2 cellular contexts compared by ENCODE assay signal in genomic region chrX:2406891-2407518, GRCh38.
TF ChIP-seq lines count a peak whose summit lies in the region.

No MANE protein-coding gene starts in this region.

TF ChIP-seq in IMR-90, 13 proteins besides CTCF, POLR2A, EP300 and RAD21:
- no peak for TF ChIP-seq FOS (IDR thresholded peaks at IDR 0.05; ENCODE audit: low read depth, low read length)
- TF ChIP-seq BHLHE40 (IDR thresholded peaks at IDR 0.05; ENCODE audit: low read depth, low read length): no peak
- no peak for TF ChIP-seq CEBPB (IDR thresholded peaks at IDR 0.05; ENCODE audit: low read depth, low read length)
- no peak for TF ChIP-seq SMC3 (IDR thresholded peaks at IDR 0.05; ENCODE audit: low read depth, low read length)
- TF ChIP-seq USF2 (IDR thresholded peaks at IDR 0.05; ENCODE audit: low read depth, low read length): no peak
- TF ChIP-seq ELK1 (IDR thresholded peaks at IDR 0.05; ENCODE audit: borderline replicate concordance, low read depth, low read length): no peak
- TF ChIP-seq RFX5 (IDR thresholded peaks at IDR 0.05; ENCODE audit: low read depth, low read length): no peak
- TF ChIP-seq MAZ (IDR thresholded peaks at IDR 0.05; ENCODE audit: borderline replicate concordance, low read depth, low read length): no peak
- no peak for TF ChIP-seq RCOR1 (IDR thresholded peaks at IDR 0.05; ENCODE audit: insufficient replicate concordance, low read length)
- no peak for TF ChIP-seq MAFK (IDR thresholded peaks at IDR 0.05; ENCODE audit: low read depth, low read length)
- TF ChIP-seq CHD1 (IDR thresholded peaks at IDR 0.05; ENCODE audit: low read depth, low read length): no peak
- no peak for TF ChIP-seq NFE2L2 (IDR thresholded peaks at IDR 0.05; ENCODE audit: low read depth, low read length)
- no peak for TF ChIP-seq MXI1 (IDR thresholded peaks at IDR 0.05; ENCODE audit: borderline replicate concordance, low read depth, low read length)

TF ChIP-seq in K562, 482 proteins besides CTCF, POLR2A, EP300 and RAD21:
- TF ChIP-seq FOXA3 (CRISPR knock-in tag; conservative IDR thresholded peaks at IDR 0.05 in 1 of 2, IDR thresholded peaks at IDR 0.05 in 1 of 2) (peak in 1 of 2 experiments; percentile 51; a peak in 1 of 4 replicates), MTA2 (IDR thresholded peaks at IDR 0.05; ENCODE audit: low read depth) (no peak), CBX1 (IDR thresholded peaks at IDR 0.05; ENCODE audit: low read depth) (0 out of 2 replicates have a peak, but pooled peaks have one; percentile 19), RBM25 (IDR thresholded peaks at IDR 0.05; ENCODE audit: low read depth, low read length, severe bottlenecking) (peak; percentile 86), ZNF146 (CRISPR knock-in tag; IDR thresholded peaks at IDR 0.05; ENCODE audit: unreplicated experiment) (peak; percentile 98), KDM1A (IDR thresholded peaks at IDR 0.05) (0 out of 4 replicates have a peak, but pooled peaks of 1 of the 2 experiments have one; percentile 14), ZNF318 (IDR thresholded peaks at IDR 0.05; ENCODE audit: borderline replicate concordance in 1 of 2, low read depth in 1 of 2) (no peak)
TF ChIP-seq in K562: peak in this region for 5.
